8 cellular contexts compared by ENCODE assay signal in genomic region chr21:46639489-46640386, GRCh38. TPM values are rescaled to one million over a fixed set of nuclear protein-coding genes. Genes with fewer than 3 reads are reported as not detected.
A peak's percentile ranks its signal among the peaks of the same experiment; 100 is the strongest.
DNase-seq lines count a peak whose midpoint lies in the region; ATAC-seq and TF ChIP-seq lines count a peak whose summit lies in the region.

No MANE protein-coding gene starts in this region.

- DNase-seq in AG09319 (ENCODE audit: extremely low read depth, low read depth) (no peak), HCEC 1CT (peak; percentile 39), hepatic stellate cell (ENCODE audit: low spot score) (peak; percentile 31), NCI-H187 treated with DMSO at 0.1 percent for 48 hours (lab: John Stamatoyannopoulos, UW) (no peak), left colon (no peak)

- H3K27ac ChIP-seq in VCaP: no peak overlapping the region

- intact Hi-C loops in left colon (cut with DNase I, micrococcal nuclease): no loop called here

- TF ChIP-seq CTCF in AG09319 (IDR thresholded peaks at IDR 0.05; ENCODE audit: low read depth, low read length) (peak; percentile 32), VCaP (conservative IDR thresholded peaks at IDR 0.05) (peak; percentile 91)

- no peak for ATAC-seq in GM21528 (IDR thresholded peaks at IDR 0.05; ENCODE audit: low FRiP score, unreplicated experiment)
- ATAC-seq in HG02763 (IDR thresholded peaks at IDR 0.05; ENCODE audit: unreplicated experiment): no peak
- no peak for ATAC-seq in left colon

RNA-seq across cellular contexts. Expression of gene PRMT2, which starts 4.3 kb away (rescaled TPM):
- 10 to 100 TPM; 63.2 to 77.3 TPM for total RNA-seq in left colon

RNA-seq across cellular contexts. Expression of gene S100B, which starts 34.9 kb away (rescaled TPM):
- total RNA-seq in left colon: 1 to 10 TPM; 1.0 to 7.4 TPM

Comparison
In these comparisons a context has a peak if more than half of its experiments do, and no peak if none do; other contexts are left out.
1. DNase-seq: peak in HCEC 1CT (single experiment) and hepatic stellate cell (single experiment); none in AG09319 (single experiment), NCI-H187 treated with DMSO at 0.1 percent for 48 hours (single experiment) and left colon (0 of 2).